Comparison of ENCODE assay signal across 7 cellular contexts in the genomic region with DNA sequence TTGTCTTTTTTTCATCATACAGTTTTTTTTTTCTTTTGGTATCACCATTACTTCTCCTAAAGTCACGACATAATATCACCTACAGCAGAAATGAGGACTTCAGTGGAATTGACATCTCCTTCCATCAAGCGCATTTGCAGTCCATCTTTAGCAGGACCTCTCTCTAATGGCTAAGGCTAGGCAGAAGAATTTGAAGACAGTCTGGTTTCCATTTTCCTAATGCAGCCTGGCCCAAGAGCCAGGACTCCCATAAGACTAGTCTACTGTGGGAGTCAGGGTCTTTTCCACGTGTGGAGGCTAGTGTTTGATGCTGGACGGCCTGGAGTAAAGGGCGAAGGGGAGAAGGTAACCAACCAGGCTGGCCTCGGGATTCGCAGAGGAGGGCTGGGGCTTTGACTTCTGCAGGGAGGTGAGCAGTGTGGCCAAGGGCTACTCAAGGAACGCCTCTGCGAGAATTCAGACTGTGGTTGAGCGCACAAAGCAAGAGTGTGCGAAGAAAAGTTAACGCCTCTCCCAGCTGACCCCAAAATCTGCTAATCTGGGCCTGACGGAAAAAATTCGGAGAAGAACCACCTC. TPM values are rescaled to one million over a fixed set of nuclear protein-coding genes. Genes with fewer than 3 reads are reported as not detected.
A peak's percentile ranks its signal among the peaks of the same experiment; 100 is the strongest.
DNase-seq lines count a peak whose midpoint lies in the region; ATAC-seq and TF ChIP-seq lines count a peak whose summit lies in the region.

No MANE protein-coding gene starts in this region.

- H3K9ac ChIP-seq in OCI-LY3 (ENCODE audit: low read length) = peak overlapping the region; percentile 97
- peak overlapping the region; percentile 73 for H3K9ac ChIP-seq in endodermal cell (ENCODE audit: extremely low read depth, low read length, poor library complexity, severe bottlenecking)

- H3K4me2 ChIP-seq in OCI-LY3 (ENCODE audit: low read length) = peak overlapping the region; percentile 99

- H3K36me3 Mint-ChIP-seq in endodermal cell (ENCODE audit: low read depth) (peaks cover 29% of the 10 kb centered on the region), naive B cell (peaks cover 0 to 8% of the 10 kb centered on the region in 2 donors)

- H3K36me3 ChIP-seq in OCI-LY3 (replicated peaks; ENCODE audit: low read depth, low read length) (peaks cover 27% of the 10 kb centered on the region), endodermal cell (ENCODE audit: control insufficient read depth, insufficient read depth, low read length) (peaks cover 33% of the 10 kb centered on the region)

- H3K4me3 Mint-ChIP-seq in endodermal cell (peak overlapping the region; percentile 87), naive B cell (peak overlapping the region; percentile 88 to 97 (median 96))

- H3K4me1 Mint-ChIP-seq in endodermal cell (peaks cover 31% of the 10 kb centered on the region), naive B cell (peaks cover 43 to 46% (median 44%) of the 10 kb centered on the region in 3 donors)

- H3K27ac Mint-ChIP-seq in endodermal cell (peak overlapping the region; percentile 94), naive B cell (peak overlapping the region; percentile 92 to 98 (median 96))

- peak overlapping the region; percentile 88 for H3K27ac ChIP-seq in OCI-LY3 (ENCODE audit: low read length)
- peak overlapping the region; percentile 92 for H3K27ac ChIP-seq in endodermal cell (ENCODE audit: low read depth, low read length)

- WGBS in endodermal cell (ENCODE audit: insufficient coverage in 1 of 2, insufficient read length in 1 of 2), 2 experiments = 10 to 20% methylated on average over 12 to 14 of the region's 14 CpGs

- DNase-seq in endodermal cell (no peak), naive B cell (no peak), NCI-H1694 (lab: John Stamatoyannopoulos, UW) (no peak), ecto neural progenitor cell (ENCODE audit: low spot score) (no peak)

- H4K20me1 ChIP-seq in OCI-LY3 (ENCODE audit: insufficient read depth, low read length) = peaks cover 12% of the 10 kb centered on the region

- ATAC-seq in GM18517 (IDR thresholded peaks at IDR 0.05; ENCODE audit: unreplicated experiment) = peak; percentile 28
- ATAC-seq in HG02588 (IDR thresholded peaks at IDR 0.05; ENCODE audit: unreplicated experiment) = peak; percentile 7
- peak; percentile 0 to 1 for ATAC-seq in naive B cell (ENCODE audit: low read depth in 2 of 2)

- no peaks in the 10 kb centered on the region for H3K27me3 ChIP-seq in OCI-LY3 (ENCODE audit: low read depth, low read length)
- no peaks in the 10 kb centered on the region for H3K27me3 ChIP-seq in endodermal cell (ENCODE audit: control insufficient read depth, insufficient read depth, low read length, poor library complexity, severe bottlenecking)

- peak overlapping the region; percentile 91 for H3K4me3 ChIP-seq in OCI-LY3 (ENCODE audit: low read length)
- peak overlapping the region; percentile 86 for H3K4me3 ChIP-seq in endodermal cell (ENCODE audit: low read length)

- peak overlapping the region; percentile 96 for H2AFZ ChIP-seq in OCI-LY3 (ENCODE audit: low read depth, low read length)

- peaks cover 27% of the 10 kb centered on the region for H3K79me2 ChIP-seq in OCI-LY3 (ENCODE audit: low read length)

- TF ChIP-seq CTCF in OCI-LY3 (IDR thresholded peaks at IDR 0.05; ENCODE audit: low read depth, low read length) (no peak), endodermal cell (conservative IDR thresholded peaks at IDR 0.05) (no peak)

- H3K27me3 Mint-ChIP-seq in endodermal cell (ENCODE audit: insufficient read depth) = peaks cover 10% of the 10 kb centered on the region
- H3K27me3 Mint-ChIP-seq in naive B cell = no peaks in the 10 kb centered on the region

- H3K4me1 ChIP-seq in OCI-LY3 (ENCODE audit: low read length) = peaks cover 31% of the 10 kb centered on the region
- H3K4me1 ChIP-seq in endodermal cell (ENCODE audit: control insufficient read depth, insufficient read depth, low read length) = peaks cover 4% of the 10 kb centered on the region

- H3K9me3 ChIP-seq in OCI-LY3 (ENCODE audit: insufficient read depth, low read length) = no peaks in the 10 kb centered on the region
- H3K9me3 ChIP-seq in endodermal cell (ENCODE audit: control insufficient read depth, low read length) = peaks cover 8% of the 10 kb centered on the region

- H3K9me3 Mint-ChIP-seq in endodermal cell (no peaks in the 10 kb centered on the region), naive B cell (no peaks in the 10 kb centered on the region)

RNA-seq across cellular contexts. Expression of gene ZNF740, which starts 0.7 kb away (rescaled TPM):
- total RNA-seq in endodermal cell = 10 to 100 TPM; 54.0 to 54.6 TPM
- polyA plus RNA-seq in endodermal cell (2013, experiment 1 of 2) = 31.5 TPM
- 26.9 TPM for polyA plus RNA-seq in endodermal cell (2013, experiment 2 of 2)
- polyA plus RNA-seq in naive B cell (ENCODE audit: low read depth in 6 of 6) = 1 to 10 TPM; 1.8 to 6.0 (median 4.2) TPM

RNA-seq across cellular contexts. Expression of gene CSAD, which starts 0.9 kb away (rescaled TPM):
- 10 to 100 TPM; 24.9 to 38.2 TPM for total RNA-seq in endodermal cell
- 20.2 TPM for polyA plus RNA-seq in endodermal cell (2013, experiment 1 of 2)
- 23.9 TPM for polyA plus RNA-seq in endodermal cell (2013, experiment 2 of 2)
- polyA plus RNA-seq in naive B cell (ENCODE audit: low read depth in 6 of 6) = 1 to 10 TPM in 4 of 6 donors, under 1 TPM in 2; 0.19 to 1.8 (median 1.1) TPM

RNA-seq across cellular contexts. Expression of gene ITGB7, which starts 27.3 kb away (rescaled TPM):
- total RNA-seq in endodermal cell = 1 to 10 TPM; 1.4 TPM
- polyA plus RNA-seq in endodermal cell (2013, experiment 1 of 2) = 0.18 TPM
- polyA plus RNA-seq in endodermal cell (2013, experiment 2 of 2) = 0.46 TPM
- polyA plus RNA-seq in naive B cell (ENCODE audit: low read depth in 6 of 6) = 100 to 1,000 TPM in 1 of 6 donors, 10 to 100 TPM in 5; 63.2 to 174 (median 96.4) TPM

RNA-seq across cellular contexts. Expression of gene RARG, which starts 52.2 kb away (rescaled TPM):
- total RNA-seq in endodermal cell = 10 to 100 TPM; 19.5 to 26.8 TPM
- polyA plus RNA-seq in endodermal cell (2013, experiment 1 of 2) = 23.9 TPM
- 18.1 TPM for polyA plus RNA-seq in endodermal cell (2013, experiment 2 of 2)
- 1 to 10 TPM in 2 of 6 donors, under 1 TPM in 2, not detected in 2; 0.78 to 2.2 (median 1.3) TPM for polyA plus RNA-seq in naive B cell (ENCODE audit: low read depth in 6 of 6)
